1 cellular context compared by ENCODE assay signal in genomic region chr1:1200876-1201810, GRCh38.
TF ChIP-seq lines count a peak whose summit lies in the region.

No MANE protein-coding gene starts in this region.

TF ChIP-seq in GM12878, 131 proteins besides CTCF, POLR2A, EP300 and RAD21 (continued from another document):
- TF ChIP-seq E4F1 (IDR thresholded peaks at IDR 0.05; ENCODE audit: borderline replicate concordance, partially characterized antibody) (no peak), ATF7 (IDR thresholded peaks at IDR 0.05; ENCODE audit: low read depth) (no peak), ZNF217 (IDR thresholded peaks at IDR 0.05) (peak; percentile 92), FOXM1 (IDR thresholded peaks at IDR 0.05; ENCODE audit: low read depth, low read length) (0 out of 2 replicates have a peak, but pooled peaks have one; percentile 30), ZNF687 (IDR thresholded peaks at IDR 0.05) (peak; percentile 66), JUND (IDR thresholded peaks at IDR 0.05; ENCODE audit: low read depth, low read length) (peak; percentile 59; the same call in 1 of the 2 replicates), BACH1 (IDR thresholded peaks at IDR 0.05; ENCODE audit: borderline replicate concordance) (peak; percentile 100)
TF ChIP-seq in GM12878: peak in this region for 36.
